Comparison of ENCODE assay signal across 9 cellular contexts in genomic region chr11:44408141-44408540, GRCh38.
"Had no signal": no experiment of that assay in that cellular context is flagged by ENCODE, and none has a peak within 500 bp of the region (broad histone marks: within the 10 kb centered on the region; RNA-seq: fewer than 3 reads in every experiment).

No MANE protein-coding gene starts in this region.

- H3K4me3 ChIP-seq: GM23248, HAP-1 had no signal

- H3K36me3 ChIP-seq: HAP-1 had no signal

- H2AFZ ChIP-seq: GM23248 had no signal

- ATAC-seq: HCT116, HepG2 had no signal

- H3K4me3 Mint-ChIP-seq: HFFc6, IgD-negative memory B cell had no signal

- H3K9me3 ChIP-seq: HAP-1 had no signal

- H3K27ac ChIP-seq: GM23248, HL-60 had no signal

- DNase-seq: GM23248, GOT3, H7, HFFc6 had no signal

- H3K9ac ChIP-seq: GM23248 had no signal

- H3K4me1 ChIP-seq: HAP-1 had no signal

- H3K27ac Mint-ChIP-seq: HFFc6, IgD-negative memory B cell had no signal
